1 cellular context compared by ENCODE assay signal in genomic region chr19:28424662-28425430, GRCh38.
TF ChIP-seq lines count a peak whose summit lies in the region.

No MANE protein-coding gene starts in this region.

TF ChIP-seq in K562, 482 proteins besides CTCF, POLR2A, EP300 and RAD21 (continued from another document):
- TF ChIP-seq, protein P1, sequence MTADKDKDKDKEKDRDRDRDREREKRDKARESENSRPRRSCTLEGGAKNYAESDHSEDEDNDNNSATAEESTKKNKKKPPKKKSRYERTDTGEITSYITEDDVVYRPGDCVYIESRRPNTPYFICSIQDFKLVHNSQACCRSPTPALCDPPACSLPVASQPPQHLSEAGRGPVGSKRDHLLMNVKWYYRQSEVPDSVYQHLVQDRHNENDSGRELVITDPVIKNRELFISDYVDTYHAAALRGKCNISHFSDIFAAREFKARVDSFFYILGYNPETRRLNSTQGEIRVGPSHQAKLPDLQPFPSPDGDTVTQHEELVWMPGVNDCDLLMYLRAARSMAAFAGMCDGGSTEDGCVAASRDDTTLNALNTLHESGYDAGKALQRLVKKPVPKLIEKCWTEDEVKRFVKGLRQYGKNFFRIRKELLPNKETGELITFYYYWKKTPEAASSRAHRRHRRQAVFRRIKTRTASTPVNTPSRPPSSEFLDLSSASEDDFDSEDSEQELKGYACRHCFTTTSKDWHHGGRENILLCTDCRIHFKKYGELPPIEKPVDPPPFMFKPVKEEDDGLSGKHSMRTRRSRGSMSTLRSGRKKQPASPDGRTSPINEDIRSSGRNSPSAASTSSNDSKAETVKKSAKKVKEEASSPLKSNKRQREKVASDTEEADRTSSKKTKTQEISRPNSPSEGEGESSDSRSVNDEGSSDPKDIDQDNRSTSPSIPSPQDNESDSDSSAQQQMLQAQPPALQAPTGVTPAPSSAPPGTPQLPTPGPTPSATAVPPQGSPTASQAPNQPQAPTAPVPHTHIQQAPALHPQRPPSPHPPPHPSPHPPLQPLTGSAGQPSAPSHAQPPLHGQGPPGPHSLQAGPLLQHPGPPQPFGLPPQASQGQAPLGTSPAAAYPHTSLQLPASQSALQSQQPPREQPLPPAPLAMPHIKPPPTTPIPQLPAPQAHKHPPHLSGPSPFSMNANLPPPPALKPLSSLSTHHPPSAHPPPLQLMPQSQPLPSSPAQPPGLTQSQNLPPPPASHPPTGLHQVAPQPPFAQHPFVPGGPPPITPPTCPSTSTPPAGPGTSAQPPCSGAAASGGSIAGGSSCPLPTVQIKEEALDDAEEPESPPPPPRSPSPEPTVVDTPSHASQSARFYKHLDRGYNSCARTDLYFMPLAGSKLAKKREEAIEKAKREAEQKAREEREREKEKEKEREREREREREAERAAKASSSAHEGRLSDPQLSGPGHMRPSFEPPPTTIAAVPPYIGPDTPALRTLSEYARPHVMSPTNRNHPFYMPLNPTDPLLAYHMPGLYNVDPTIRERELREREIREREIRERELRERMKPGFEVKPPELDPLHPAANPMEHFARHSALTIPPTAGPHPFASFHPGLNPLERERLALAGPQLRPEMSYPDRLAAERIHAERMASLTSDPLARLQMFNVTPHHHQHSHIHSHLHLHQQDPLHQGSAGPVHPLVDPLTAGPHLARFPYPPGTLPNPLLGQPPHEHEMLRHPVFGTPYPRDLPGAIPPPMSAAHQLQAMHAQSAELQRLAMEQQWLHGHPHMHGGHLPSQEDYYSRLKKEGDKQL (CRISPR knock-in tag; IDR thresholded peaks at IDR 0.05; ENCODE audit: borderline replicate concordance) = no peak
- no peak for TF ChIP-seq HDAC1 (IDR thresholded peaks at IDR 0.05)
- TF ChIP-seq ZNF354B (CRISPR knock-in tag; IDR thresholded peaks at IDR 0.05) = no peak
- TF ChIP-seq MEIS2 (IDR thresholded peaks at IDR 0.05; ENCODE audit: partially characterized antibody) = no peak
- TF ChIP-seq, protein P2, sequence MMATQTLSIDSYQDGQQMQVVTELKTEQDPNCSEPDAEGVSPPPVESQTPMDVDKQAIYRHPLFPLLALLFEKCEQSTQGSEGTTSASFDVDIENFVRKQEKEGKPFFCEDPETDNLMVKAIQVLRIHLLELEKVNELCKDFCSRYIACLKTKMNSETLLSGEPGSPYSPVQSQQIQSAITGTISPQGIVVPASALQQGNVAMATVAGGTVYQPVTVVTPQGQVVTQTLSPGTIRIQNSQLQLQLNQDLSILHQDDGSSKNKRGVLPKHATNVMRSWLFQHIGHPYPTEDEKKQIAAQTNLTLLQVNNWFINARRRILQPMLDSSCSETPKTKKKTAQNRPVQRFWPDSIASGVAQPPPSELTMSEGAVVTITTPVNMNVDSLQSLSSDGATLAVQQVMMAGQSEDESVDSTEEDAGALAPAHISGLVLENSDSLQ (IDR thresholded peaks at IDR 0.05) = 0 out of 2 replicates have a peak, but pooled peaks have one; percentile 15
- TF ChIP-seq ZBTB2 (IDR thresholded peaks at IDR 0.05) = no peak
- TF ChIP-seq NFIC (IDR thresholded peaks at IDR 0.05) = peak; percentile 41
- no peak for TF ChIP-seq ZNF785 (CRISPR knock-in tag; IDR thresholded peaks at IDR 0.05)
- TF ChIP-seq U2AF2 (optimal IDR thresholded peaks at IDR 0.05; ENCODE audit: low read depth, low read length) = no peak
- TF ChIP-seq, protein P3, sequence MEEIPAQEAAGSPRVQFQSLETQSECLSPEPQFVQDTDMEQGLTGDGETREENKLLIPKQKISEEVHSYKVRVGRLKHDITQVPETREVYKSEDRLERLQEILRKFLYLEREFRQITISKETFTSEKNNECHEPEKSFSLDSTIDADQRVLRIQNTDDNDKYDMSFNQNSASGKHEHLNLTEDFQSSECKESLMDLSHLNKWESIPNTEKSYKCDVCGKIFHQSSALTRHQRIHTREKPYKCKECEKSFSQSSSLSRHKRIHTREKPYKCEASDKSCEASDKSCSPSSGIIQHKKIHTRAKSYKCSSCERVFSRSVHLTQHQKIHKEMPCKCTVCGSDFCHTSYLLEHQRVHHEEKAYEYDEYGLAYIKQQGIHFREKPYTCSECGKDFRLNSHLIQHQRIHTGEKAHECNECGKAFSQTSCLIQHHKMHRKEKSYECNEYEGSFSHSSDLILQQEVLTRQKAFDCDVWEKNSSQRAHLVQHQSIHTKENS (CRISPR knock-in tag; IDR thresholded peaks at IDR 0.05) = no peak
- no peak for TF ChIP-seq JUNB (CRISPR knock-in tag; conservative IDR thresholded peaks at IDR 0.05)
- TF ChIP-seq, protein P4, sequence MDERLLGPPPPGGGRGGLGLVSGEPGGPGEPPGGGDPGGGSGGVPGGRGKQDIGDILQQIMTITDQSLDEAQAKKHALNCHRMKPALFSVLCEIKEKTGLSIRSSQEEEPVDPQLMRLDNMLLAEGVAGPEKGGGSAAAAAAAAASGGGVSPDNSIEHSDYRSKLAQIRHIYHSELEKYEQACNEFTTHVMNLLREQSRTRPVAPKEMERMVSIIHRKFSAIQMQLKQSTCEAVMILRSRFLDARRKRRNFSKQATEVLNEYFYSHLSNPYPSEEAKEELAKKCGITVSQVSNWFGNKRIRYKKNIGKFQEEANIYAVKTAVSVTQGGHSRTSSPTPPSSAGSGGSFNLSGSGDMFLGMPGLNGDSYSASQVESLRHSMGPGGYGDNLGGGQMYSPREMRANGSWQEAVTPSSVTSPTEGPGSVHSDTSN (CRISPR knock-in tag; IDR thresholded peaks at IDR 0.05; ENCODE audit: low read depth) = no peak
- TF ChIP-seq, protein P4 (tag; conservative IDR thresholded peaks at IDR 0.05; ENCODE audit: low read depth) = peak; percentile 46; the same call in 1 of the 2 replicates
